19 cellular contexts compared by ENCODE assay signal in genomic region chr10:21547246-21547645, GRCh38. TPM values are rescaled to one million over a fixed set of nuclear protein-coding genes. Genes with fewer than 3 reads are reported as not detected.
"Had no signal": no experiment of that assay in that cellular context is flagged by ENCODE, and none has a peak within 500 bp of the region (broad histone marks: within the 10 kb centered on the region; RNA-seq: fewer than 3 reads in every experiment).

No MANE protein-coding gene starts in this region.

- H3K36me3 ChIP-seq: ovary had no signal

- H3K27me3 ChIP-seq: hepatocyte, ovary, right atrium auricular region, tibial nerve, upper lobe of right lung, vagina had no signal

- H3K27me3 Mint-ChIP-seq: naive thymus-derived CD4-positive, alpha-beta T cell; stimulated activated memory B cell treated with anti-CD40 and anti-IgM and Interleukin-4, amounts not matched to agents 10 μg/mL and 1 μg/mL and 100 μg/mL, for 72 hours; stimulated activated naive CD8-positive, alpha-beta T cell treated with anti-CD3 and anti-CD28 coated beads, Interleukin-15, Interleukin-2, amounts not matched to agents 100 ng/mL and 50 ng/mL, for 24 hours had no signal

- H3K4me3 ChIP-seq: hepatocyte, lung, ovary, right atrium auricular region, tibial nerve, upper lobe of right lung, vagina had no signal

- H3K4me2 ChIP-seq: hepatocyte had no signal

- H3K27ac Mint-ChIP-seq: stimulated activated memory B cell treated with anti-CD40 and anti-IgM and Interleukin-4, amounts not matched to agents 10 μg/mL and 1 μg/mL and 100 μg/mL, for 72 hours had no signal

- H3K9me3 Mint-ChIP-seq: naive thymus-derived CD4-positive, alpha-beta T cell; stimulated activated memory B cell treated with anti-CD40 and anti-IgM and Interleukin-4, amounts not matched to agents 10 μg/mL and 1 μg/mL and 100 μg/mL, for 72 hours; stimulated activated naive CD8-positive, alpha-beta T cell treated with anti-CD3 and anti-CD28 coated beads, Interleukin-15, Interleukin-2, amounts not matched to agents 100 ng/mL and 50 ng/mL, for 24 hours had no signal

- H3K4me3 Mint-ChIP-seq: naive thymus-derived CD4-positive, alpha-beta T cell; stimulated activated memory B cell treated with anti-CD40 and anti-IgM and Interleukin-4, amounts not matched to agents 10 μg/mL and 1 μg/mL and 100 μg/mL, for 72 hours; stimulated activated naive CD8-positive, alpha-beta T cell treated with anti-CD3 and anti-CD28 coated beads, Interleukin-15, Interleukin-2, amounts not matched to agents 100 ng/mL and 50 ng/mL, for 24 hours had no signal

- DNase-seq: dermis blood vessel endothelial cell; foreskin melanocyte; kidney; left colon; left ventricle myocardium superior; mesendoderm; naive thymus-derived CD4-positive, alpha-beta T cell; ovary; small intestine; stimulated activated CD4-positive, alpha-beta T cell treated with anti-CD3 and anti-CD28 coated beads, Interleukin-12 subunit alpha, Interleukin-12 subunit beta, amount 100 ng/mL, for 4 hours; upper lobe of right lung had no signal

- H3K4me1 ChIP-seq: right atrium auricular region, tibial nerve, upper lobe of right lung, vagina had no signal

- ATAC-seq: left colon; left ventricle myocardium superior; naive thymus-derived CD4-positive, alpha-beta T cell; stimulated activated memory B cell treated with anti-CD40 and anti-IgM and Interleukin-4, amounts not matched to agents 10 μg/mL and 1 μg/mL and 100 μg/mL, for 72 hours; upper lobe of right lung had no signal

- H2AFZ ChIP-seq: hepatocyte had no signal

- H3K27ac ChIP-seq: hepatocyte, ovary, right atrium auricular region, tibial nerve, upper lobe of right lung, vagina had no signal

- H3K9me3 ChIP-seq: ovary, right atrium auricular region, tibial nerve, upper lobe of right lung, vagina had no signal

RNA-seq across cellular contexts. Expression of gene SKIDA1, which starts 21.8 kb away (rescaled TPM):
- total RNA-seq: mononuclear cell had no signal
